In the genomic region with DNA sequence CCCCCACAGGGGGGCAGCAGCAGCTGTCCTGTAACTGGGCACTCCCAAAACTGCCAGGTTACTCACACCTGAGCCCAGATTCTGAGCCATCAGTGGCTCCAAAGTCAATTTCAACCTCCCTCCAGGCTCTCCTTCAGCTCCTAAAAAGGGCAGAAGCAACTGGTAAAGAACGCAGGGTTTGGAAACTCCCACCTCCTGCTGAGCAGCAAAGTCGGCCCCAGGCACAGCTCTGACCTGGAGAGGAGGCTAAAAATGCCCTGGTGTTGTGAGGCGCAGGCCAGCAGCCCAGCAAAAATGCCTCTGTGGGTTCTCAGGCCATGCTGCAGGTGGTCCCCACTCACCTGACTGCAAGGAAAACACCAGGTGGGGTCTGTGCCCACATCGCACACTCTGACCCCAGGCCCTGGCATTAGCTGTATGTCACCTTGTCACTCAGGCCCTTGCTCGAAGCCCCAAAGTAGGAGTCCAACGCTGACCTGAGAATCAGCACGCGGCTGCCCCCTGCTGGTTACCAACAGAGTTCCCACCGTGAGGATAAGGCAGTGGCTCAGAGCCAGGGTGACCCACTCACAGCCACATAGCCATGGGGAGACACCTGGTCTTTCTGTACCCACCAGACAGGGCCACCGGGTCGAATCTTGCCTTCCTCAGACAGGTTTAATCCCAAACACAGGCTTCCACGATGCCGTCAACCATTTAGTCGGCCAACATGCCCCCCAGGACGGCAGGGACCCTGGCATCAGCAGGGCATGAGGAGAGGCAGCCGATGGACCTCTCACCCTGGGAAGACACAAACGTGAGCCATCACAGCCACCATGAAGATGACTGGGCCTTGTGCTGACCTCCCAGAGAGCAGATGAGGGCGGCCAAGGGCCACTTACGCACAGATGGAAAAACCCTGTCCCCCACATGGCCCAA, we compare ENCODE assay signal across 8 cellular contexts. TPM values are rescaled to one million over a fixed set of nuclear protein-coding genes. Genes with fewer than 3 reads are reported as not detected.
DNase-seq lines count a peak whose midpoint lies in the region; ATAC-seq and TF ChIP-seq lines count a peak whose summit lies in the region.

No MANE protein-coding gene starts in this region.

- peaks cover 3% of the 10 kb centered on the region for H3K4me1 Mint-ChIP-seq in activated CD8-positive, alpha-beta T cell treated with anti-CD3 and anti-CD28 coated beads for 36 hours (ENCODE audit: low read depth)
- H3K4me1 Mint-ChIP-seq in mesothelial cell of epicardium = no peaks in the 10 kb centered on the region

- intact Hi-C loops in activated CD8-positive, alpha-beta T cell treated with anti-CD3 and anti-CD28 coated beads for 36 hours (cut with micrococcal nuclease) = no loop called here

- POLR2A ChIA-PET in activated CD8-positive, alpha-beta T cell treated with anti-CD3 and anti-CD28 coated beads for 36 hours (lab: Charles Lee) = interaction anchor here (1.1 to 1.4 kb wide), 2 partner anchors 9 to 11 kb away, joined by 3 read pairs; a partner anchor contains a TSS

- CTCF ChIA-PET in activated CD8-positive, alpha-beta T cell treated with anti-CD3 and anti-CD28 coated beads for 36 hours (lab: Charles Lee) = interaction anchor here (0.6 to 2.2 kb wide), 15 partner anchors 8 to 168 kb away, joined by 3 to 14 read pairs (median 3); a partner anchor contains a TSS

- TF ChIP-seq CTCF in activated CD8-positive, alpha-beta T cell treated with anti-CD3 and anti-CD28 coated beads for 36 hours (IDR thresholded peaks at IDR 0.05) = peak; percentile 80
- peak; percentile 81 for TF ChIP-seq CTCF in mesothelial cell of epicardium (IDR thresholded peaks at IDR 0.05; ENCODE audit: unreplicated experiment)

- no peaks in the 10 kb centered on the region for H3K27me3 Mint-ChIP-seq in activated CD8-positive, alpha-beta T cell treated with anti-CD3 and anti-CD28 coated beads for 36 hours
- H3K27me3 Mint-ChIP-seq in mesothelial cell of epicardium (ENCODE audit: low read depth) = no peaks in the 10 kb centered on the region

- H3K9me3 Mint-ChIP-seq in activated CD8-positive, alpha-beta T cell treated with anti-CD3 and anti-CD28 coated beads for 36 hours = no peaks in the 10 kb centered on the region
- no peaks in the 10 kb centered on the region for H3K9me3 Mint-ChIP-seq in mesothelial cell of epicardium

- H3K4me3 Mint-ChIP-seq in activated CD8-positive, alpha-beta T cell treated with anti-CD3 and anti-CD28 coated beads for 36 hours = no peak overlapping the region
- no peak overlapping the region for H3K4me3 Mint-ChIP-seq in mesothelial cell of epicardium

- peak overlapping the region; percentile 25 for H3K27ac Mint-ChIP-seq in activated CD8-positive, alpha-beta T cell treated with anti-CD3 and anti-CD28 coated beads for 36 hours
- H3K27ac Mint-ChIP-seq in mesothelial cell of epicardium = no peak overlapping the region

- peak; percentile 92 for ATAC-seq in activated CD8-positive, alpha-beta T cell treated with anti-CD3 and anti-CD28 coated beads for 36 hours

- H3K36me3 Mint-ChIP-seq in activated CD8-positive, alpha-beta T cell treated with anti-CD3 and anti-CD28 coated beads for 36 hours (ENCODE audit: low read depth) = peaks cover 25% of the 10 kb centered on the region
- H3K36me3 Mint-ChIP-seq in mesothelial cell of epicardium = peaks cover 21% of the 10 kb centered on the region

- DNase-seq in NCI-H146 (lab: John Stamatoyannopoulos, UW) (peak; percentile 9), NCI-H146 treated with DMSO at 0.1 percent for 48 hours (lab: John Stamatoyannopoulos, UW; ENCODE audit: unreplicated experiment) (no peak), NCI-H2196 (lab: John Stamatoyannopoulos, UW; ENCODE audit: unreplicated experiment) (peak; percentile 67), mesothelial cell of epicardium (ENCODE audit: low spot score in 2 of 2, unreplicated experiment in 2 of 2) (peak; percentile 49 to 70), DMS114 treated with DMSO at 0.1 percent for 48 hours (lab: John Stamatoyannopoulos, UW; ENCODE audit: unreplicated experiment) (no peak)
- DNase-seq in activated CD8-positive, alpha-beta T cell treated with anti-CD3 and anti-CD28 coated beads for 36 hours = peak; percentile 84
- DNase-seq in effector CD8-positive, alpha-beta T cell (lab: John Stamatoyannopoulos, UW) = peak; percentile 55
- DNase-seq in stimulated activated CD8-positive, alpha-beta memory T cell treated with anti-CD3 and anti-CD28 coated beads, Interleukin-4, amount 100 ng/mL, for 48 hours = peak; percentile 87

RNA-seq across cellular contexts. Expression of a gene that starts 11.1 kb away (rescaled TPM):
- 10 to 100 TPM; 26.8 to 29.0 TPM for total RNA-seq in activated CD8-positive, alpha-beta T cell treated with anti-CD3 and anti-CD28 coated beads for 36 hours
- total RNA-seq in mesothelial cell of epicardium = 41.0 to 47.4 TPM (median 46.6 TPM) in 3 replicates

RNA-seq across cellular contexts. Expression of a gene that starts 27.6 kb away (rescaled TPM):
- not detected for total RNA-seq in activated CD8-positive, alpha-beta T cell treated with anti-CD3 and anti-CD28 coated beads for 36 hours
- 15.6 to 18.3 TPM (median 17.7 TPM) in 3 replicates for total RNA-seq in mesothelial cell of epicardium

RNA-seq across cellular contexts. Expression of a gene that starts 56.5 kb away (rescaled TPM):
- 10 to 100 TPM; 29.8 to 29.9 TPM for total RNA-seq in activated CD8-positive, alpha-beta T cell treated with anti-CD3 and anti-CD28 coated beads for 36 hours
- total RNA-seq in mesothelial cell of epicardium = 24.4 to 26.2 TPM (median 25.8 TPM) in 3 replicates

Comparison
In these comparisons a context has a peak if more than half of its experiments do, and no peak if none do; other contexts are left out.
1. DNase-seq: peak in NCI-H146 (single experiment), NCI-H2196 (single experiment), activated CD8-positive, alpha-beta T cell treated with anti-CD3 and anti-CD28 coated beads for 36 hours (single experiment), effector CD8-positive, alpha-beta T cell (single experiment), mesothelial cell of epicardium (2 of 2) and stimulated activated CD8-positive, alpha-beta memory T cell treated with anti-CD3 and anti-CD28 coated beads, Interleukin-4, amount 100 ng/mL, for 48 hours (single experiment); none in NCI-H146 treated with DMSO at 0.1 percent for 48 hours (single experiment) and DMS114 treated with DMSO at 0.1 percent for 48 hours (single experiment).
2. RNA of a gene that starts 27.6 kb away (total RNA-seq): 15.6 to 18.3 TPM in mesothelial cell of epicardium; not detected in activated CD8-positive, alpha-beta T cell treated with anti-CD3 and anti-CD28 coated beads for 36 hours; every median in the first group is over 10 times any median in the second.